10 cellular contexts compared by ENCODE assay signal in genomic region chr18:48160622-48161021, GRCh38.
DNase-seq lines count a peak whose midpoint lies in the region; ATAC-seq and TF ChIP-seq lines count a peak whose summit lies in the region.
"Had no signal": no experiment of that assay in that cellular context is flagged by ENCODE, and none has a peak within 500 bp of the region (broad histone marks: within the 10 kb centered on the region; RNA-seq: fewer than 3 reads in every experiment).

No MANE protein-coding gene starts in this region.

- H3K9me3 ChIP-seq in CD4-positive, alpha-beta T cell (ENCODE audit: control insufficient read depth, low read length): no peaks in the 10 kb centered on the region
- H3K9me3 ChIP-seq in parathyroid adenoma (ENCODE audit: control insufficient read depth, low read length): no peaks in the 10 kb centered on the region

- peak overlapping the region; percentile 77 for H3K4me3 Mint-ChIP-seq in CD4-positive, alpha-beta T cell
- peak overlapping the region; percentile 37 to 75 (median 44) for H3K4me3 Mint-ChIP-seq in T-cell

- no peak overlapping the region for H3K9ac ChIP-seq in parathyroid adenoma
- H3K9ac ChIP-seq in mesendoderm (ENCODE audit: low read length): no peak overlapping the region

- POLR2A ChIA-PET in CD4-positive, alpha-beta T cell (lab: Charles Lee): no interaction called here
- POLR2A ChIA-PET in T-cell (lab: Charles Lee): interaction anchor here in 1 of 2 donors (0.6 kb wide), 1 partner anchor 24 kb away, joined by 5 read pairs; no protein-coding TSS in a partner anchor

- H3K4me1 Mint-ChIP-seq in CD4-positive, alpha-beta T cell (ENCODE audit: low read depth): peaks cover 6% of the 10 kb centered on the region
- peaks cover 5 to 10% (median 5%) of the 10 kb centered on the region in 3 donors for H3K4me1 Mint-ChIP-seq in T-cell

- CTCF ChIA-PET in CD4-positive, alpha-beta T cell (lab: Charles Lee): no interaction called here
- CTCF ChIA-PET in T-cell (lab: Charles Lee): interaction anchor here in 1 of 2 donors (0.6 kb wide), 1 partner anchor 1297 kb away, joined by 3 read pairs; no protein-coding TSS in a partner anchor

- H3K36me3 Mint-ChIP-seq in CD4-positive, alpha-beta T cell (ENCODE audit: low read depth): no peaks in the 10 kb centered on the region
- H3K36me3 Mint-ChIP-seq in T-cell: no peaks in the 10 kb centered on the region

- no peaks in the 10 kb centered on the region for H3K36me3 ChIP-seq in parathyroid adenoma (ENCODE audit: control insufficient read depth, insufficient read depth, low read length)
- H3K36me3 ChIP-seq in mesendoderm (ENCODE audit: control insufficient read depth, insufficient read depth, low read length): no peaks in the 10 kb centered on the region

- no peak overlapping the region for H2AK5ac ChIP-seq in mesendoderm (ENCODE audit: low read length)

- peak overlapping the region; percentile 94 for H2AFZ ChIP-seq in parathyroid adenoma

- H3K4me3 ChIP-seq in fibroblast of the aortic adventitia (ENCODE audit: low read depth, low read length) (peak overlapping the region; percentile 70), parathyroid adenoma (ENCODE audit: low read depth, low read length) (no peak overlapping the region), mesendoderm (ENCODE audit: low read length) (no peak overlapping the region)

- no peak for DNase-seq in CD4-positive, alpha-beta T cell
- no peak for DNase-seq in T-cell
- DNase-seq in fibroblast of the aortic adventitia (ENCODE audit: low read depth): no peak
- no peak for DNase-seq in activated CD4-positive, CD25-positive, alpha-beta regulatory T cell treated with anti-CD3 and anti-CD28 coated beads, Interleukin-2, amount 50 U/mL, for 72 hours
- no peak for DNase-seq in mesendoderm
- DNase-seq in SK-N-DZ (ENCODE audit: low spot score): no peak
- DNase-seq: activated effector memory CD4-positive, alpha-beta T cell treated with anti-CD3 and anti-CD28 coated beads, Interleukin-2, amount 50 U/mL, for 16 hours; NCI-H187 treated with DMSO at 0.1 percent for 48 hours had no signal

- no peak overlapping the region for H3K56ac ChIP-seq in mesendoderm (ENCODE audit: low read length)

- H3K9me3 Mint-ChIP-seq in CD4-positive, alpha-beta T cell: no peaks in the 10 kb centered on the region
- no peaks in the 10 kb centered on the region for H3K9me3 Mint-ChIP-seq in T-cell

- no peak overlapping the region for H3K27ac Mint-ChIP-seq in CD4-positive, alpha-beta T cell
- H3K27ac Mint-ChIP-seq in T-cell: no peak overlapping the region

- H3K18ac ChIP-seq in mesendoderm (ENCODE audit: low read length): no peak overlapping the region

- no peak overlapping the region for H3K23ac ChIP-seq in mesendoderm (ENCODE audit: low read length)

- H3K4me1 ChIP-seq in parathyroid adenoma (peaks cover 24% of the 10 kb centered on the region), mesendoderm (ENCODE audit: control insufficient read depth, low read depth, low read length) (peaks cover 3% of the 10 kb centered on the region)

- H3K79me1 ChIP-seq in mesendoderm (ENCODE audit: low read length): no peaks in the 10 kb centered on the region

- intact Hi-C loops in CD4-positive, alpha-beta T cell (cut with DNase I, micrococcal nuclease): loop anchor here in 1 of 2 experiments (5.0 to 10.0 kb wide), 2 partner anchors 228 to 986 kb away; partner anchors contain the start of genes IER3IP1 and SMAD2

- no peak overlapping the region for H4K5ac ChIP-seq in mesendoderm (ENCODE audit: low read length)

- no peak for ATAC-seq in CD4-positive, alpha-beta T cell (ENCODE audit: poor library complexity)
- ATAC-seq in T-cell (replicated peaks in 1 of 4) (no peak), HG03571 (IDR thresholded peaks at IDR 0.05; ENCODE audit: unreplicated experiment) (no peak)

- no peak overlapping the region for H2BK120ac ChIP-seq in mesendoderm (ENCODE audit: low read depth, low read length)

- no peak overlapping the region for H4K8ac ChIP-seq in mesendoderm (ENCODE audit: low read depth, low read length)

- peaks cover 4% of the 10 kb centered on the region for H3K27me3 ChIP-seq in CD4-positive, alpha-beta T cell (ENCODE audit: control insufficient read depth, insufficient read depth, low read length)
- H3K27me3 ChIP-seq in parathyroid adenoma (ENCODE audit: control insufficient read depth, insufficient read depth, low read length) (no peaks in the 10 kb centered on the region), mesendoderm (ENCODE audit: insufficient read depth, low read length, poor library complexity) (no peaks in the 10 kb centered on the region)

- H3K4me2 ChIP-seq in parathyroid adenoma (ENCODE audit: low read length) (peak overlapping the region; percentile 82), mesendoderm (ENCODE audit: low read length) (no peak overlapping the region)

- H3K27me3 Mint-ChIP-seq in CD4-positive, alpha-beta T cell: peaks cover 25% of the 10 kb centered on the region
- peaks cover 18 to 20% of the 10 kb centered on the region in 2 donors for H3K27me3 Mint-ChIP-seq in T-cell

- no peak overlapping the region for H3K27ac ChIP-seq in CD4-positive, alpha-beta T cell (ENCODE audit: low read depth, low read length)
- H3K27ac ChIP-seq in parathyroid adenoma (peak overlapping the region; percentile 77), mesendoderm (ENCODE audit: low read depth, low read length) (no peak overlapping the region)

- H2BK5ac ChIP-seq in mesendoderm (ENCODE audit: low read length): no peak overlapping the region

- H2BK15ac ChIP-seq in mesendoderm (replicated peaks; ENCODE audit: low read depth): no peak overlapping the region

- no peaks in the 10 kb centered on the region for H3K79me2 ChIP-seq in parathyroid adenoma
- no peaks in the 10 kb centered on the region for H3K79me2 ChIP-seq in mesendoderm (ENCODE audit: control insufficient read depth, insufficient read depth, low read length)

- H3K4ac ChIP-seq in mesendoderm (ENCODE audit: low read depth, low read length): no peak overlapping the region

- WGBS in mesendoderm (ENCODE audit: extremely low coverage, insufficient coverage, low lambda C conversion rate): no CpG with 5 or more reads among the region's 4 CpGs

- no peak for TF ChIP-seq CTCF in CD4-positive, alpha-beta T cell (IDR thresholded peaks at IDR 0.05)
- no peak for TF ChIP-seq CTCF in fibroblast of the aortic adventitia (IDR thresholded peaks at IDR 0.05; ENCODE audit: insufficient read depth, low read length)
- no peak for TF ChIP-seq CTCF in parathyroid adenoma (IDR thresholded peaks at IDR 0.05)
